In genomic region chr1:164560504-164560903, GRCh38 we compare ENCODE assay signal across 8 cellular contexts. TPM values are rescaled to one million over a fixed set of nuclear protein-coding genes. Genes with fewer than 3 reads are reported as not detected.
A peak's percentile ranks its signal among the peaks of the same experiment; 100 is the strongest.
DNase-seq lines count a peak whose midpoint lies in the region; ATAC-seq and TF ChIP-seq lines count a peak whose summit lies in the region.

No MANE protein-coding gene starts in this region.

- H3K27me3 ChIP-seq in KMS-11 (ENCODE audit: insufficient read depth, low read depth) (no peaks in the 10 kb centered on the region), breast epithelium (no peaks in the 10 kb centered on the region), kidney epithelial cell (ENCODE audit: control insufficient read depth, insufficient read depth, low read length) (no peaks in the 10 kb centered on the region)

- no peak overlapping the region for H3K27ac Mint-ChIP-seq in stimulated activated effector memory CD8-positive, alpha-beta T cell treated with anti-CD3 and anti-CD28 coated beads, Interleukin-12 subunit alpha, Interleukin-12 subunit beta, amount 100 ng/mL, for 72 hours

- no peak for ATAC-seq in stimulated activated effector memory CD8-positive, alpha-beta T cell treated with anti-CD3 and anti-CD28 coated beads, Interleukin-12 subunit alpha, Interleukin-12 subunit beta, amount 100 ng/mL, for 72 hours
- ATAC-seq in HG03097 (IDR thresholded peaks at IDR 0.05; ENCODE audit: low FRiP score, unreplicated experiment) = no peak

- TF ChIP-seq POLR2A in breast epithelium (IDR thresholded peaks at IDR 0.05) = no peak

- H3K79me2 ChIP-seq in KMS-11 (ENCODE audit: insufficient read depth, low read depth) = no peaks in the 10 kb centered on the region

- peak overlapping the region; percentile 43; the same call in 1 of the 2 replicates for H2AFZ ChIP-seq in KMS-11 (ENCODE audit: low read depth)

- intact Hi-C loops in breast epithelium (cut with DNase I; ENCODE audit: low total_unique reads) = no loop called here

- no peaks in the 10 kb centered on the region for H3K36me3 Mint-ChIP-seq in stimulated activated effector memory CD8-positive, alpha-beta T cell treated with anti-CD3 and anti-CD28 coated beads, Interleukin-12 subunit alpha, Interleukin-12 subunit beta, amount 100 ng/mL, for 72 hours

- H3K4me3 ChIP-seq in KMS-11 (IDR thresholded peaks at IDR 0.05; ENCODE audit: insufficient read depth, low read depth, low read length) = no peak overlapping the region
- H3K4me3 ChIP-seq in breast epithelium = peak overlapping the region; percentile 56 to 90 (median 79)
- H3K4me3 ChIP-seq in kidney epithelial cell (ENCODE audit: low read depth, low read length) = peak overlapping the region; percentile 73

- no peaks in the 10 kb centered on the region for H4K20me1 ChIP-seq in KMS-11 (ENCODE audit: insufficient read depth)

- peaks cover 11% of the 10 kb centered on the region for H3K4me1 Mint-ChIP-seq in stimulated activated effector memory CD8-positive, alpha-beta T cell treated with anti-CD3 and anti-CD28 coated beads, Interleukin-12 subunit alpha, Interleukin-12 subunit beta, amount 100 ng/mL, for 72 hours

- no peak overlapping the region; the same call in 1 of the 2 replicates for H3K9ac ChIP-seq in KMS-11

- no peak for DNase-seq in breast epithelium (ENCODE audit: low spot score in 2 of 2)
- DNase-seq in kidney epithelial cell (ENCODE audit: low read depth) = no peak
- no peak for DNase-seq in stimulated activated effector memory CD8-positive, alpha-beta T cell treated with anti-CD3 and anti-CD28 coated beads, Interleukin-12 subunit alpha, Interleukin-12 subunit beta, amount 100 ng/mL, for 72 hours (ENCODE audit: low spot score in 2 of 2)
- DNase-seq in activated CD4-positive, alpha-beta T cell treated with anti-CD3 and anti-CD28 coated beads, Interleukin-2, amount 50 U/mL, for 48 hours = no peak
- DNase-seq in stimulated activated naive CD4-positive, alpha-beta T cell (lab: John Stamatoyannopoulos, UW) = no peak
- no peak for DNase-seq in cerebellar nuclear complex (lab: John Stamatoyannopoulos, UW)

- H3K27ac ChIP-seq in KMS-11 = no peak overlapping the region
- H3K27ac ChIP-seq in breast epithelium = peak overlapping the region; percentile 91 to 92

- peaks cover 14% of the 10 kb centered on the region for H3K4me1 ChIP-seq in KMS-11 (ENCODE audit: low read depth, poor library complexity, severe bottlenecking)
- no peaks in the 10 kb centered on the region for H3K4me1 ChIP-seq in breast epithelium

- H3K36me3 ChIP-seq in KMS-11 (ENCODE audit: insufficient read depth) (no peaks in the 10 kb centered on the region), breast epithelium (no peaks in the 10 kb centered on the region), kidney epithelial cell (ENCODE audit: control insufficient read depth, insufficient read depth, low read length) (no peaks in the 10 kb centered on the region)

- no peaks in the 10 kb centered on the region for H3K9me3 ChIP-seq in breast epithelium

- H3K4me2 ChIP-seq in KMS-11 = peak overlapping the region; percentile 18; the same call in 1 of the 2 replicates

- peak overlapping the region; percentile 58 for H3K4me3 Mint-ChIP-seq in stimulated activated effector memory CD8-positive, alpha-beta T cell treated with anti-CD3 and anti-CD28 coated beads, Interleukin-12 subunit alpha, Interleukin-12 subunit beta, amount 100 ng/mL, for 72 hours

- TF ChIP-seq CTCF in KMS-11 (conservative IDR thresholded peaks at IDR 0.05; ENCODE audit: low read depth, low read length) (no peak), breast epithelium (IDR thresholded peaks at IDR 0.05) (no peak), kidney epithelial cell (IDR thresholded peaks at IDR 0.05; ENCODE audit: insufficient read depth, low read length, poor library complexity, severe bottlenecking) (no peak)

- no peaks in the 10 kb centered on the region for H3K9me3 Mint-ChIP-seq in stimulated activated effector memory CD8-positive, alpha-beta T cell treated with anti-CD3 and anti-CD28 coated beads, Interleukin-12 subunit alpha, Interleukin-12 subunit beta, amount 100 ng/mL, for 72 hours

RNA-seq across cellular contexts. Expression of gene PBX1, which starts 1.5 kb away (rescaled TPM):
- total RNA-seq in breast epithelium = 100 to 1,000 TPM in 1 of 3 donors, 10 to 100 TPM in 2; 64.5 to 126 (median 95.4) TPM
- 5.7 and 6.8 TPM in 2 replicates for total RNA-seq in kidney epithelial cell
